Comparison of ENCODE assay signal across 16 cellular contexts in the genomic region with DNA sequence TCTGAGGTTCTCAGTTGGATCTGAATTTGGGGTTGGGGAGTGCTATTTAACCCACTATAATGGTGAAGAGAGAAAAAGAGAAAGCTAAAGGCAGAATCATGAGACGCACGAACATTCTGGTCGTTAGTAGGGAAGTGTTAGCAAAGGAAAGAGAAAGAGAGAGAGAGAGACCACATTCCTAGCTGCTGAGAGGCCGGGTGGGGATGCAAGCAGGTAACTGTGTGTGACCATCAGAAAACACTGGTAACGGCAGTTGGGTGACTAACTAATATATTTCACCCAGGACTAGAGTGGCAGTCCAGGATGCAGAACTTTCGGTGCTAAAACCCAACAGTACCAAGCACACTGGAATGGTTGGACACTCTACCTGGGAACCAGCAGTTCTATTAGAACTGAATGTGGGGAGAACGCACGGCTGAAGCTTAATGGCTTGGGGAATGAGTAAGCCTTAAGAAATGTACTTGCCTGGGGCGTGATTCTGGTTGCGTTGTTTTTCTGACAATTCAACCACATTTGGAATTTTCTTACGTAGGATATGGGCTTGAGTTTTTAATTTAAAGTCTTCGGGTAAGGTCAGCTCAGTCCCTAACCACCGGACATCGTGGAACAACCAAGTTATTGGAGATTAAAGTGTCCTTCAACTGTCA.
DNase-seq lines count a peak whose midpoint lies in the region; ATAC-seq, FAIRE-seq and TF ChIP-seq lines count a peak whose summit lies in the region.
"Had no signal": no experiment of that assay in that cellular context is flagged by ENCODE, and none has a peak within 500 bp of the region (broad histone marks: within the 10 kb centered on the region; RNA-seq: fewer than 3 reads in every experiment).

No MANE protein-coding gene starts in this region.

- H3K4me2 ChIP-seq in fibroblast of lung (ENCODE audit: extremely low read depth, insufficient read depth, low read length): no peak overlapping the region

- DNase-seq in RWPE2 (ENCODE audit: low spot score) (peak; percentile 69), fibroblast of lung (ENCODE audit: low read depth in 2 of 2) (peak; percentile 79 to 95), renal cortical epithelial cell (ENCODE audit: low read depth) (peak; percentile 92), DMS114 treated with DMSO at 0.1 percent for 48 hours (lab: John Stamatoyannopoulos, UW; ENCODE audit: unreplicated experiment) (no peak), ecto neural progenitor cell (ENCODE audit: low spot score) (no peak), NCI-H2081 treated with DMSO at 0.1 percent for 48 hours (lab: John Stamatoyannopoulos, UW) (no peak), GM12892 (ENCODE audit: insufficient read length) (no peak)
- DNase-seq: activated CD8-positive, alpha-beta T cell treated with anti-CD3 and anti-CD28 coated beads, Interleukin-2, amount 10 ng/mL, durations not matched to agents 7 days and 5 days; activated naive CD4-positive, alpha-beta T cell treated with anti-CD3 and anti-CD28 coated beads, Interleukin-2, amount 10 ng/mL, durations not matched to agents 7 days and 5 days; dermis blood vessel endothelial cell; KG1; lower lobe of right lung; NCI-H2081; T-helper 17 cell had no signal

- no peak overlapping the region for H2AFZ ChIP-seq in fibroblast of lung (ENCODE audit: low read length)
- H2AFZ ChIP-seq: parathyroid adenoma had no signal

- 0 out of 2 replicates have a peak overlapping the region, but pooled peaks have one; percentile 4 for H3K9ac ChIP-seq in ES-I3 (ENCODE audit: low read depth, low read length)
- no peak overlapping the region for H3K9ac ChIP-seq in fibroblast of lung (ENCODE audit: insufficient read depth, low read length)
- H3K9ac ChIP-seq: parathyroid adenoma had no signal

- FAIRE-seq in GM12892 (lab: Jason Lieb, UNC): no peak

- H3K27me3 ChIP-seq in RWPE2 (ENCODE audit: insufficient read depth, poor library complexity, severe bottlenecking) (no peaks in the 10 kb centered on the region), fibroblast of lung (ENCODE audit: control insufficient read depth, insufficient read depth, low read length) (no peaks in the 10 kb centered on the region)

- TF ChIP-seq POLR2A in GM12892 (IDR thresholded peaks at IDR 0.05; ENCODE audit: low read depth, low read length): no peak

- H3K4me3 ChIP-seq in RWPE2 (ENCODE audit: severe bottlenecking): no peak overlapping the region
- no peak overlapping the region for H3K4me3 ChIP-seq in fibroblast of lung (replicated peaks in 1 of 4; ENCODE audit: control extremely low read depth in 1 of 4, insufficient read depth in 1 of 4, low read depth in 3 of 4, low read length in 4 of 4)
- H3K4me3 ChIP-seq: lower lobe of right lung had no signal

- H3K79me2 ChIP-seq in fibroblast of lung (ENCODE audit: control insufficient read depth, insufficient read depth, low read length): no peaks in the 10 kb centered on the region
- H3K79me2 ChIP-seq: parathyroid adenoma had no signal

- no peaks in the 10 kb centered on the region for H3K9me3 ChIP-seq in ES-I3 (ENCODE audit: control insufficient read depth, insufficient read depth, low read length)
- no peaks in the 10 kb centered on the region for H3K9me3 ChIP-seq in RWPE2 (ENCODE audit: severe bottlenecking)
- H3K9me3 ChIP-seq in fibroblast of lung (ENCODE audit: control insufficient read depth, insufficient read depth, low read depth, low read length): no peaks in the 10 kb centered on the region
- H3K9me3 ChIP-seq: lower lobe of right lung had no signal

- no peak for TF ChIP-seq CTCF in RWPE2 (IDR thresholded peaks at IDR 0.05; ENCODE audit: poor library complexity, severe bottlenecking)
- no peak for TF ChIP-seq CTCF in fibroblast of lung (conservative IDR thresholded peaks at IDR 0.05 in 1 of 2, IDR thresholded peaks at IDR 0.05 in 1 of 2; ENCODE audit: low read depth in 1 of 2, low read length in 2 of 2)

- H3K4me1 ChIP-seq in ES-I3 (ENCODE audit: insufficient read depth, low read length): peaks cover 10% of the 10 kb centered on the region; the same call in 1 of the 2 replicates
- H3K4me1 ChIP-seq in RWPE2 (ENCODE audit: insufficient read depth, poor library complexity, severe bottlenecking): peaks cover 16% of the 10 kb centered on the region
- no peaks in the 10 kb centered on the region for H3K4me1 ChIP-seq in fibroblast of lung (ENCODE audit: control insufficient read depth, extremely low read depth, insufficient read depth, low read length)
- H3K4me1 ChIP-seq: lower lobe of right lung, parathyroid adenoma had no signal

- no peaks in the 10 kb centered on the region for H4K20me1 ChIP-seq in fibroblast of lung (ENCODE audit: control insufficient read depth, extremely low read depth, insufficient read depth, low read length)

- H3K36me3 ChIP-seq in ES-I3 (ENCODE audit: insufficient read depth, low read length) (no peaks in the 10 kb centered on the region), RWPE2 (ENCODE audit: low read depth) (no peaks in the 10 kb centered on the region), fibroblast of lung (ENCODE audit: control insufficient read depth, insufficient read depth, low read length) (no peaks in the 10 kb centered on the region)
- H3K36me3 ChIP-seq: lower lobe of right lung had no signal

- ATAC-seq in RWPE2 (ENCODE audit: low read depth): peak; percentile 87
- ATAC-seq: activated CD8-positive, alpha-beta T cell treated with anti-CD3 and anti-CD28 coated beads, Interleukin-2, amount 10 ng/mL, durations not matched to agents 7 days and 5 days; lower lobe of right lung; T-helper 17 cell had no signal

- H3K27ac ChIP-seq in RWPE2 (ENCODE audit: poor library complexity, severe bottlenecking): peak overlapping the region; percentile 86
- H3K27ac ChIP-seq in fibroblast of lung (ENCODE audit: insufficient read depth, low read length): no peak overlapping the region
- H3K27ac ChIP-seq: lower lobe of right lung, parathyroid adenoma had no signal

Comparison
In these comparisons a context has a peak if more than half of its experiments do, and no peak if none do; other contexts are left out.
1. DNase-seq: peak in RWPE2 (single experiment), fibroblast of lung (2 of 2) and renal cortical epithelial cell (single experiment); none in DMS114 treated with DMSO at 0.1 percent for 48 hours (single experiment), ecto neural progenitor cell (single experiment), NCI-H2081 treated with DMSO at 0.1 percent for 48 hours (single experiment) and GM12892 (single experiment).